8 cellular contexts compared by ENCODE assay signal in genomic region chr15:50765202-50765967, GRCh38. TPM values are rescaled to one million over a fixed set of nuclear protein-coding genes. Genes with fewer than 3 reads are reported as not detected.
A peak's percentile ranks its signal among the peaks of the same experiment; 100 is the strongest.
DNase-seq lines count a peak whose midpoint lies in the region; ATAC-seq and TF ChIP-seq lines count a peak whose summit lies in the region.

Gene SPPL2A, minus strand, starts transcription at chr15:50765706. Its CDS starts 173 bp downstream, at chr15:50765533.

- peak within 1 kb of the TSS; percentile 92 for H3K4me3 ChIP-seq in neural cell (ENCODE audit: low read length)

- H4K20me1 ChIP-seq in neural cell (ENCODE audit: insufficient read depth) = no peaks in the 10 kb centered on the region

- H3F3A ChIP-seq in neural cell (ENCODE audit: insufficient read depth, low read length, poor library complexity, severe bottlenecking) = no peaks in the 10 kb centered on the region

- DNase-seq in ELF-1 (ENCODE audit: low read depth, low spot score) (peak; percentile 86), H4 (ENCODE audit: low spot score) (peak; percentile 95), LoVo (ENCODE audit: low spot score) (peak; percentile 82), SHP77 (lab: John Stamatoyannopoulos, UW) (peak; percentile 80 to 85), fibroblast of the conjunctiva (ENCODE audit: low read depth) (peak; percentile 86)
- peak; percentile 73 for DNase-seq in activated effector memory CD4-positive, alpha-beta T cell treated with Interleukin-2 at 50 U/mL for 16 hours
- DNase-seq in stimulated activated naive CD8-positive, alpha-beta T cell treated with anti-CD3 and anti-CD28 coated beads, Interleukin-15, amount 100 ng/mL, for 72 hours = peak; percentile 86

- H3K4me2 ChIP-seq in neural cell (ENCODE audit: low read length) = peak within 1 kb of the TSS; percentile 90

- ATAC-seq in stimulated activated naive CD8-positive, alpha-beta T cell treated with anti-CD3 and anti-CD28 coated beads, Interleukin-15, amount 100 ng/mL, for 72 hours = peak; percentile 97

- no peaks in the 10 kb centered on the region for H3K27me3 ChIP-seq in neural cell (ENCODE audit: insufficient read depth, low read depth, low read length)

- H3K9me2 ChIP-seq in neural cell (ENCODE audit: insufficient read depth, low read length) = no peaks in the 10 kb centered on the region

- no peaks in the 10 kb centered on the region for H3K9me3 ChIP-seq in neural cell (ENCODE audit: low read length)

- H3K27ac Mint-ChIP-seq in stimulated activated naive CD8-positive, alpha-beta T cell treated with anti-CD3 and anti-CD28 coated beads, Interleukin-15, amount 100 ng/mL, for 72 hours = peak within 1 kb of the TSS; percentile 98

- H2AFZ ChIP-seq in neural cell (ENCODE audit: low read depth, low read length) = peak within 1 kb of the TSS; percentile 74

- no peak for TF ChIP-seq CTCF in neural cell (IDR thresholded peaks at IDR 0.05; ENCODE audit: poor library complexity, severe bottlenecking)

- TF ChIP-seq EP300 in neural cell (conservative IDR thresholded peaks at IDR 0.05; ENCODE audit: poor library complexity, severe bottlenecking) = no peak

- H3K4me3 Mint-ChIP-seq in stimulated activated naive CD8-positive, alpha-beta T cell treated with anti-CD3 and anti-CD28 coated beads, Interleukin-15, amount 100 ng/mL, for 72 hours = peak within 1 kb of the TSS; percentile 86 to 94

- H3K27ac ChIP-seq in neural cell (ENCODE audit: low read length) = peak within 1 kb of the TSS; percentile 53

- no peaks in the 10 kb centered on the region for H3K9me3 Mint-ChIP-seq in stimulated activated naive CD8-positive, alpha-beta T cell treated with anti-CD3 and anti-CD28 coated beads, Interleukin-15, amount 100 ng/mL, for 72 hours

- TF ChIP-seq RAD21 in neural cell (conservative IDR thresholded peaks at IDR 0.05) = no peak

- peak within 1 kb of the TSS; percentile 75 for H3K9ac ChIP-seq in neural cell (ENCODE audit: low read length)

- peaks cover 30% of the 10 kb centered on the region for H3K79me2 ChIP-seq in neural cell (replicated peaks; ENCODE audit: insufficient read depth, low read length)

- no peaks in the 10 kb centered on the region for H3K27me3 Mint-ChIP-seq in stimulated activated naive CD8-positive, alpha-beta T cell treated with anti-CD3 and anti-CD28 coated beads, Interleukin-15, amount 100 ng/mL, for 72 hours

- H3K4me1 Mint-ChIP-seq in stimulated activated naive CD8-positive, alpha-beta T cell treated with anti-CD3 and anti-CD28 coated beads, Interleukin-15, amount 100 ng/mL, for 72 hours = peaks cover 75% of the 10 kb centered on the region

- no peaks in the 10 kb centered on the region for H3K36me3 ChIP-seq in neural cell (ENCODE audit: insufficient read depth, low read length)

TF ChIP-seq in neural cell, 6 proteins besides CTCF, POLR2A, EP300 and RAD21:
- TF ChIP-seq MXI1 (conservative IDR thresholded peaks at IDR 0.05; ENCODE audit: poor library complexity, severe bottlenecking) (peak; percentile 47), POLR2AphosphoS5 (IDR thresholded peaks at IDR 0.05) (peak; percentile 74), SMC3 (conservative IDR thresholded peaks at IDR 0.05; ENCODE audit: poor library complexity) (no peak)

RNA-seq across cellular contexts. Expression of gene SPPL2A, which starts in this region (rescaled TPM):
- 148 and 199 TPM in 2 replicates for total RNA-seq in H4 (2014; rRNA removed; shearing (Covaris generic))
- polyA plus RNA-seq in neural cell = 29.9 and 34.0 TPM in 2 replicates
- 25.1 and 50.6 TPM in 2 replicates for polyA minus RNA-seq in neural cell

Comparison
In these comparisons a context has a peak if more than half of its experiments do, and no peak if none do; other contexts are left out.
1. Peak in every context shown above with its lines: DNase-seq, ATAC-seq, H3K4me3 ChIP-seq and H3K27ac ChIP-seq.